10 cellular contexts compared by ENCODE assay signal in the genomic region with DNA sequence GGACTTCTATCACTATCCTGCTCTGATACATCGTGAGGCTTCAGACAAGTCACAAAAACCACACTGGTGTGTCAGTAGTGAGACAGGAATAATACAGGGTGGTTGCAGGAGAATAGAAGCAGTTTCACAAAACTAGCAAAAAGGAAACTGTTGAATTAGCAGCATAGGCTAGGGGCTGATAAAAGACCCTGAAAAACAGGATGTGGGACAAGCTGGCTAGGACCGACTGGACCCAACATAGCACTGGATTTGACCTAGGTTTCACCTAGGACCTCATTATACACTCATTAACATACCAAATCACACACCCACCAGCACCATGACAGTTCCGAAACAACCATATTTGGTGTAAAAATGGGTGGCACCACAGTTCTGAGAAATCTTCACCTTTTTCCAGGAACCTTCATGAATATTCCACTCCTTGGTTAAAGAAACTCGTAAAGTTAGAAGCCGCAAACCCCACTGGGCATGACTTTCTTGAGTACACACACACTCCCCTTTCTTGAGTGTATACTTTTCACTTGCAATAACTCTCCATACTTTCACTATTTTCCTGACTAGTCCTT.
DNase-seq lines count a peak whose midpoint lies in the region; ATAC-seq and TF ChIP-seq lines count a peak whose summit lies in the region.
"Had no signal": no experiment of that assay in that cellular context is flagged by ENCODE, and none has a peak within 500 bp of the region (broad histone marks: within the 10 kb centered on the region; RNA-seq: fewer than 3 reads in every experiment).

No MANE protein-coding gene starts in this region.

- DNase-seq in CD1c-positive myeloid dendritic cell (ENCODE audit: extremely low spot score) (peak; percentile 68), OCI-M2 (lab: John Stamatoyannopoulos, UW; ENCODE audit: unreplicated experiment) (no peak), NCI-H82 (lab: John Stamatoyannopoulos, UW) (no peak), SW 1271 (lab: John Stamatoyannopoulos, UW) (no peak), dorsolateral prefrontal cortex (no peak)
- DNase-seq: KBM-7, SHP77 treated with DMSO at 0.1 percent for 48 hours had no signal

- H3K27me3 Mint-ChIP-seq in activated naive CD4-positive, alpha-beta T cell treated with anti-CD3 and anti-CD28 coated beads, Interleukin-2, amount 50 U/mL, for 24 hours: no peaks in the 10 kb centered on the region

- peak overlapping the region; percentile 96 for H3K27ac Mint-ChIP-seq in activated naive CD4-positive, alpha-beta T cell treated with anti-CD3 and anti-CD28 coated beads, Interleukin-2, amount 50 U/mL, for 24 hours

- intact Hi-C loops in dorsolateral prefrontal cortex (cut with DNase I): no loop called here

- H3K27ac ChIP-seq in dorsolateral prefrontal cortex: peak overlapping the region in 6 of 59 donors; percentile 6 to 60 (median 22)

- H3K4me3 Mint-ChIP-seq in activated naive CD4-positive, alpha-beta T cell treated with anti-CD3 and anti-CD28 coated beads, Interleukin-2, amount 50 U/mL, for 24 hours: peak overlapping the region; percentile 67

- peak; percentile 53 for ATAC-seq in GM21381 (IDR thresholded peaks at IDR 0.05; ENCODE audit: unreplicated experiment)
- peak; percentile 55 for ATAC-seq in HG03571 (IDR thresholded peaks at IDR 0.05; ENCODE audit: unreplicated experiment)

- H3K27me3 ChIP-seq in dorsolateral prefrontal cortex: no peaks in the 10 kb centered on the region

- H3K9me3 Mint-ChIP-seq in activated naive CD4-positive, alpha-beta T cell treated with anti-CD3 and anti-CD28 coated beads, Interleukin-2, amount 50 U/mL, for 24 hours: peaks cover 4% of the 10 kb centered on the region

- H3K4me1 Mint-ChIP-seq in activated naive CD4-positive, alpha-beta T cell treated with anti-CD3 and anti-CD28 coated beads, Interleukin-2, amount 50 U/mL, for 24 hours: peaks cover 80% of the 10 kb centered on the region

- no peak overlapping the region for H3K4me3 ChIP-seq in dorsolateral prefrontal cortex

- no peak for TF ChIP-seq CTCF in dorsolateral prefrontal cortex (IDR thresholded peaks at IDR 0.05 in 54 of 56, conservative IDR thresholded peaks at IDR 0.05 in 2 of 56; ENCODE audit: low read depth in 1 of 56, partially characterized antibody in 56 of 56)

- no peaks in the 10 kb centered on the region for H3K36me3 Mint-ChIP-seq in activated naive CD4-positive, alpha-beta T cell treated with anti-CD3 and anti-CD28 coated beads, Interleukin-2, amount 50 U/mL, for 24 hours
